11 cellular contexts compared by ENCODE assay signal in genomic region chr1:10508511-10508951, GRCh38. TPM values are rescaled to one million over a fixed set of nuclear protein-coding genes. Genes with fewer than 3 reads are reported as not detected.
DNase-seq lines count a peak whose midpoint lies in the region; FAIRE-seq and TF ChIP-seq lines count a peak whose summit lies in the region.
"Had no signal": no experiment of that assay in that cellular context is flagged by ENCODE, and none has a peak within 500 bp of the region (broad histone marks: within the 10 kb centered on the region; RNA-seq: fewer than 3 reads in every experiment).

No MANE protein-coding gene starts in this region.

- FAIRE-seq in urothelium cell line (lab: Jason Lieb, UNC) = peak; percentile 13

- no peaks in the 10 kb centered on the region for H3K27me3 Mint-ChIP-seq in T-helper 2 cell treated with Interferon-gamma antibody and Interleukin-4, amounts not matched to agents 5 μg/mL and 100 μg/mL, for 36 hours (ENCODE audit: low read depth)
- H3K27me3 Mint-ChIP-seq in type B pancreatic cell = no peaks in the 10 kb centered on the region
- H3K27me3 Mint-ChIP-seq: activated naive CD8-positive, alpha-beta T cell treated with anti-CD3 and anti-CD28 coated beads for 36 hours had no signal

- H3K4me3 Mint-ChIP-seq in T-helper 2 cell treated with Interferon-gamma antibody and Interleukin-4, amounts not matched to agents 5 μg/mL and 100 μg/mL, for 36 hours = peak overlapping the region; percentile 21
- no peak overlapping the region for H3K4me3 Mint-ChIP-seq in type B pancreatic cell
- H3K4me3 Mint-ChIP-seq: activated naive CD8-positive, alpha-beta T cell treated with anti-CD3 and anti-CD28 coated beads for 36 hours had no signal

- peaks cover 47% of the 10 kb centered on the region for H3K4me1 Mint-ChIP-seq in T-helper 2 cell treated with Interferon-gamma antibody and Interleukin-4, amounts not matched to agents 5 μg/mL and 100 μg/mL, for 36 hours (ENCODE audit: low read depth)
- peaks cover 49% of the 10 kb centered on the region for H3K4me1 Mint-ChIP-seq in type B pancreatic cell (ENCODE audit: unreplicated experiment)

- no peak for DNase-seq in T-helper 2 cell treated with Interferon-gamma antibody and Interleukin-4, amounts not matched to agents 5 μg/mL and 100 μg/mL, for 36 hours (ENCODE audit: low spot score)
- DNase-seq in T-helper 2 cell (no peak), NCI-H82 treated with DMSO at 0.1 percent for 48 hours (lab: John Stamatoyannopoulos, UW; ENCODE audit: unreplicated experiment) (peak; percentile 10), fibroblast of peridontal ligament (ENCODE audit: extremely low read depth) (peak; percentile 53), urothelium cell line (ENCODE audit: low spot score) (peak; percentile 75), type B pancreatic cell (ENCODE audit: extremely low spot score, unreplicated experiment) (no peak), AG20443 (ENCODE audit: low spot score) (no peak), putamen (ENCODE audit: low spot score) (no peak)
- DNase-seq: activated naive CD8-positive, alpha-beta T cell treated with anti-CD3 and anti-CD28 coated beads for 36 hours; left lung; stimulated activated CD8-positive, alpha-beta memory T cell treated with anti-CD3 and anti-CD28 coated beads, Interleukin-4, amount 100 ng/mL, for 48 hours had no signal

- peak overlapping the region; percentile 47 for H3K27ac Mint-ChIP-seq in T-helper 2 cell treated with Interferon-gamma antibody and Interleukin-4, amounts not matched to agents 5 μg/mL and 100 μg/mL, for 36 hours
- no peak overlapping the region for H3K27ac Mint-ChIP-seq in type B pancreatic cell
- H3K27ac Mint-ChIP-seq: activated naive CD8-positive, alpha-beta T cell treated with anti-CD3 and anti-CD28 coated beads for 36 hours had no signal

- H3K36me3 Mint-ChIP-seq in T-helper 2 cell treated with Interferon-gamma antibody and Interleukin-4, amounts not matched to agents 5 μg/mL and 100 μg/mL, for 36 hours (ENCODE audit: low read depth) = peaks cover 17% of the 10 kb centered on the region
- H3K36me3 Mint-ChIP-seq in type B pancreatic cell = no peaks in the 10 kb centered on the region
- H3K36me3 Mint-ChIP-seq: activated naive CD8-positive, alpha-beta T cell treated with anti-CD3 and anti-CD28 coated beads for 36 hours had no signal

- no peaks in the 10 kb centered on the region for H3K9me3 Mint-ChIP-seq in T-helper 2 cell treated with Interferon-gamma antibody and Interleukin-4, amounts not matched to agents 5 μg/mL and 100 μg/mL, for 36 hours
- H3K9me3 Mint-ChIP-seq in type B pancreatic cell = no peaks in the 10 kb centered on the region
- H3K9me3 Mint-ChIP-seq: activated naive CD8-positive, alpha-beta T cell treated with anti-CD3 and anti-CD28 coated beads for 36 hours had no signal

- no peak for TF ChIP-seq CTCF in type B pancreatic cell (conservative IDR thresholded peaks at IDR 0.05)

RNA-seq across cellular contexts. Expression of gene PEX14, which starts 33.8 kb away (rescaled TPM):
- total RNA-seq in type B pancreatic cell (ENCODE audit: low replicate concordance) = 22.5 and 25.3 TPM in 2 replicates

RNA-seq across cellular contexts. Expression of gene DFFA, which starts 36.2 kb away (rescaled TPM):
- 41.6 and 52.8 TPM in 2 replicates for total RNA-seq in type B pancreatic cell (ENCODE audit: low replicate concordance)

RNA-seq across cellular contexts. Expression of gene CORT, which starts 58.7 kb away (rescaled TPM):
- not detected in 2 replicates for total RNA-seq in type B pancreatic cell (ENCODE audit: low replicate concordance)
- total RNA-seq: activated naive CD8-positive, alpha-beta T cell treated with anti-CD3 and anti-CD28 coated beads for 36 hours had no signal

Comparison
In these comparisons a context has a peak if more than half of its experiments do, and no peak if none do; other contexts are left out.
1. DNase-seq: peak in NCI-H82 treated with DMSO at 0.1 percent for 48 hours (single experiment), fibroblast of peridontal ligament (single experiment) and urothelium cell line (single experiment); none in T-helper 2 cell treated with Interferon-gamma antibody and Interleukin-4, amounts not matched to agents 5 μg/mL and 100 μg/mL, for 36 hours (single experiment), T-helper 2 cell (0 of 5), type B pancreatic cell (single experiment), AG20443 (single experiment) and putamen (single experiment).